ENCODE assay signal across 16 cellular contexts in genomic region chr2:28557389-28558119, GRCh38.
DNase-seq lines count a peak whose midpoint lies in the region; ATAC-seq and TF ChIP-seq lines count a peak whose summit lies in the region.
"Had no signal": no experiment of that assay in that cellular context is flagged by ENCODE, and none has a peak within 500 bp of the region (broad histone marks: within the 10 kb centered on the region; RNA-seq: fewer than 3 reads in every experiment).

No MANE protein-coding gene starts in this region.

- H3K4me3 ChIP-seq in IMR-90 (ENCODE audit: insufficient read depth, low read depth, low read length) (no peak overlapping the region), lung (no peak overlapping the region)

- in situ Hi-C loops in IMR-90 (cut with MboI; ENCODE audit: low sequenced_read_pairs), result no loop called here

- CTCF ChIA-PET in IMR-90 (lab: Yijun Ruan, JAX), result interaction anchor here (2.4 kb wide), 1 partner anchor 9 kb away, joined by 8 read pairs; no protein-coding TSS in a partner anchor

- WGBS in IMR-90 (ENCODE audit: extremely low coverage in 2 of 2, insufficient read length in 1 of 2), 2 experiments, result no CpG with 5 or more reads among the region's 6 CpGs
- 66 to 83% methylated on average over 6 of the region's 6 CpGs for WGBS in lung, 2 donors

- H3K36me3 ChIP-seq in IMR-90 (ENCODE audit: control insufficient read depth, insufficient read depth, low read length) (no peaks in the 10 kb centered on the region), lung (ENCODE audit: control insufficient read depth in 2 of 2, insufficient read depth in 2 of 2, low read length in 2 of 2) (no peaks in the 10 kb centered on the region)

- no peaks in the 10 kb centered on the region for H4K20me1 ChIP-seq in IMR-90 (ENCODE audit: insufficient read depth, low read length)

- TF ChIP-seq CTCF in IMR-90 (conservative IDR thresholded peaks at IDR 0.05; ENCODE audit: low read depth, low read length) (no peak), lung (IDR thresholded peaks at IDR 0.05; ENCODE audit: control extremely low read depth, extremely low read depth) (no peak)

- H2BK20ac ChIP-seq in IMR-90 (ENCODE audit: low read depth, low read length), result no peak overlapping the region

- no peak for TF ChIP-seq POLR2A in IMR-90 (IDR thresholded peaks at IDR 0.05; ENCODE audit: low read depth, low read length)

- no peak overlapping the region for H2BK5ac ChIP-seq in IMR-90 (ENCODE audit: low read depth, low read length, poor library complexity, severe bottlenecking)

- no peak overlapping the region for H3K4me3 Mint-ChIP-seq in stimulated activated naive CD8-positive, alpha-beta T cell treated with anti-CD3 and anti-CD28 coated beads, Interleukin-15, amount 100 ng/mL, for 72 hours
- H3K4me3 Mint-ChIP-seq: CD4-positive, CD25-positive, alpha-beta regulatory T cell had no signal

- H3K4me1 Mint-ChIP-seq in stimulated activated naive CD8-positive, alpha-beta T cell treated with anti-CD3 and anti-CD28 coated beads, Interleukin-15, amount 100 ng/mL, for 72 hours, result no peaks in the 10 kb centered on the region
- H3K4me1 Mint-ChIP-seq: CD4-positive, CD25-positive, alpha-beta regulatory T cell had no signal

- no peak overlapping the region for H3K23ac ChIP-seq in IMR-90 (ENCODE audit: low read depth, low read length)

- H2BK15ac ChIP-seq in IMR-90 (ENCODE audit: low read depth, low read length), result no peak overlapping the region

- no peaks in the 10 kb centered on the region for H3K27me3 Mint-ChIP-seq in stimulated activated naive CD8-positive, alpha-beta T cell treated with anti-CD3 and anti-CD28 coated beads, Interleukin-15, amount 100 ng/mL, for 72 hours
- H3K27me3 Mint-ChIP-seq: CD4-positive, CD25-positive, alpha-beta regulatory T cell had no signal

- H3K14ac ChIP-seq in IMR-90 (replicated peaks; ENCODE audit: low read depth, low read length), result no peak overlapping the region

- no peak overlapping the region for H4K8ac ChIP-seq in IMR-90 (ENCODE audit: low read depth in 2 of 2, low read length in 2 of 2)

- H3K27ac ChIP-seq in IMR-90 (ENCODE audit: insufficient read depth, low read length) (no peak overlapping the region), lung (ENCODE audit: low read depth in 1 of 2, low read length in 1 of 2) (no peak overlapping the region)

- H3K9me3 ChIP-seq in IMR-90 (ENCODE audit: control insufficient read depth, insufficient read depth, low read length) (no peaks in the 10 kb centered on the region), lung (ENCODE audit: control insufficient read depth in 2 of 2, insufficient read depth in 1 of 2, low read length in 1 of 2) (peaks cover 0 to 2% of the 10 kb centered on the region in 2 donors)
- H3K9me3 ChIP-seq: Caco-2 had no signal

- H3K9me3 Mint-ChIP-seq in stimulated activated naive CD8-positive, alpha-beta T cell treated with anti-CD3 and anti-CD28 coated beads, Interleukin-15, amount 100 ng/mL, for 72 hours, result no peaks in the 10 kb centered on the region

- no peak overlapping the region for H3K18ac ChIP-seq in IMR-90 (ENCODE audit: low read depth, low read length)

- BruUV-seq in IMR-90 (replicated peaks; lab: Mats Ljungman, UMichigan), result no TSS peak

- H2BK120ac ChIP-seq in IMR-90 (ENCODE audit: low read depth, low read length), result no peak overlapping the region

- no peak overlapping the region for H2AFZ ChIP-seq in IMR-90 (replicated peaks; ENCODE audit: low read length, poor library complexity)

- intact Hi-C loops in IMR-90 (cut with micrococcal nuclease), result no loop called here

- no peak overlapping the region for H2AK5ac ChIP-seq in IMR-90 (ENCODE audit: low read depth, low read length)

- H3K9me1 ChIP-seq in IMR-90 (ENCODE audit: insufficient read depth, low read length), result 0 out of 2 replicates have a peak, but pooled peaks cover 3% of the 10 kb centered on the region

- H4K5ac ChIP-seq in IMR-90 (ENCODE audit: low read depth, low read length), result no peak overlapping the region

- no peak for TF ChIP-seq RAD21 in IMR-90 (IDR thresholded peaks at IDR 0.05; ENCODE audit: low read length)

- H3K56ac ChIP-seq in IMR-90 (ENCODE audit: extremely low read depth, insufficient read depth, low read length), result no peak overlapping the region

- H3K4me1 ChIP-seq in IMR-90 (ENCODE audit: control insufficient read depth, insufficient read depth, low read length) (no peaks in the 10 kb centered on the region), lung (ENCODE audit: control insufficient read depth in 2 of 2, insufficient read depth in 2 of 2, low read length in 2 of 2) (no peaks in the 10 kb centered on the region)

- H4K91ac ChIP-seq in IMR-90 (ENCODE audit: insufficient read depth, low read depth, low read length), result no peak overlapping the region

- no peaks in the 10 kb centered on the region for H3K79me1 ChIP-seq in IMR-90 (ENCODE audit: low read depth in 1 of 2, low read length in 2 of 2)

- POLR2A ChIA-PET in IMR-90 (lab: Charles Lee; ENCODE audit: unreplicated experiment), result no interaction called here

- H3K4me2 ChIP-seq in IMR-90 (ENCODE audit: low read depth, low read length), result no peak overlapping the region

- ATAC-seq in IMR-90 (ENCODE audit: low read depth) (no peak), lung (ENCODE audit: insufficient read depth, low FRiP score) (peak; percentile 11), HG03520 (IDR thresholded peaks at IDR 0.05; ENCODE audit: unreplicated experiment) (no peak)
- ATAC-seq in stimulated activated naive CD8-positive, alpha-beta T cell treated with anti-CD3 and anti-CD28 coated beads, Interleukin-15, amount 100 ng/mL, for 72 hours, result no peak

- DNase-seq in GF-D8 (lab: John Stamatoyannopoulos, UW) (peak; percentile 57), IMR-90 (no peak), amniotic epithelial cell (ENCODE audit: low read depth) (peak; percentile 96), lung (ENCODE audit: low spot score) (no peak), glomerular visceral epithelial cell (ENCODE audit: extremely low spot score) (no peak)
- DNase-seq in activated CD4-positive, alpha-beta T cell treated with anti-CD3 and anti-CD28 coated beads, Interleukin-2, amount 50 U/mL, for 48 hours, result no peak
- no peak for DNase-seq in stimulated activated naive CD8-positive, alpha-beta T cell treated with anti-CD3 and anti-CD28 coated beads, Interleukin-15, amount 100 ng/mL, for 72 hours
- DNase-seq: ACHN; Caco-2; CD4-positive, CD25-positive, alpha-beta regulatory T cell; DMS153; EL; H7; NCI-H187 treated with DMSO at 0.1 percent for 48 hours; NCI-H748 treated with DMSO at 0.1 percent for 48 hours had no signal

- H3K27me3 ChIP-seq in IMR-90 (ENCODE audit: control insufficient read depth, insufficient read depth, low read length) (no peaks in the 10 kb centered on the region), lung (ENCODE audit: control insufficient read depth, insufficient read depth) (no peaks in the 10 kb centered on the region)

- no peak overlapping the region for H3K27ac Mint-ChIP-seq in stimulated activated naive CD8-positive, alpha-beta T cell treated with anti-CD3 and anti-CD28 coated beads, Interleukin-15, amount 100 ng/mL, for 72 hours
- H3K27ac Mint-ChIP-seq: CD4-positive, CD25-positive, alpha-beta regulatory T cell had no signal

- no peak overlapping the region for H3K4ac ChIP-seq in IMR-90 (ENCODE audit: low read depth, low read length)

- H3K9ac ChIP-seq in IMR-90 (ENCODE audit: low read depth, low read length), result no peak overlapping the region

- peak overlapping the region; percentile 50 for H2AK9ac ChIP-seq in IMR-90 (replicated peaks; ENCODE audit: low read depth, low read length, poor library complexity)

- dilution Hi-C loops in IMR-90 (cut with HindIII; ENCODE audit: low sequenced_read_pairs, unreplicated experiment), result no loop called here

TF ChIP-seq in IMR-90, 13 proteins besides CTCF, POLR2A, EP300 and RAD21:
- TF ChIP-seq BHLHE40 (IDR thresholded peaks at IDR 0.05; ENCODE audit: low read depth, low read length), result no peak
- TF ChIP-seq, protein P1, sequence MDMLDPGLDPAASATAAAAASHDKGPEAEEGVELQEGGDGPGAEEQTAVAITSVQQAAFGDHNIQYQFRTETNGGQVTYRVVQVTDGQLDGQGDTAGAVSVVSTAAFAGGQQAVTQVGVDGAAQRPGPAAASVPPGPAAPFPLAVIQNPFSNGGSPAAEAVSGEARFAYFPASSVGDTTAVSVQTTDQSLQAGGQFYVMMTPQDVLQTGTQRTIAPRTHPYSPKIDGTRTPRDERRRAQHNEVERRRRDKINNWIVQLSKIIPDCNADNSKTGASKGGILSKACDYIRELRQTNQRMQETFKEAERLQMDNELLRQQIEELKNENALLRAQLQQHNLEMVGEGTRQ (IDR thresholded peaks at IDR 0.05; ENCODE audit: low read depth, low read length), result no peak
- no peak for TF ChIP-seq CEBPB (IDR thresholded peaks at IDR 0.05; ENCODE audit: low read depth, low read length)
- TF ChIP-seq CHD1 (IDR thresholded peaks at IDR 0.05; ENCODE audit: low read depth, low read length), result no peak
- TF ChIP-seq SMC3 (IDR thresholded peaks at IDR 0.05; ENCODE audit: low read depth, low read length), result no peak
- TF ChIP-seq MAZ (IDR thresholded peaks at IDR 0.05; ENCODE audit: borderline replicate concordance, low read depth, low read length), result no peak
- TF ChIP-seq ELK1 (IDR thresholded peaks at IDR 0.05; ENCODE audit: borderline replicate concordance, low read depth, low read length), result no peak
- TF ChIP-seq MXI1 (IDR thresholded peaks at IDR 0.05; ENCODE audit: borderline replicate concordance, low read depth, low read length), result no peak
- TF ChIP-seq RCOR1 (IDR thresholded peaks at IDR 0.05; ENCODE audit: insufficient replicate concordance, low read length), result no peak
- TF ChIP-seq FOS (IDR thresholded peaks at IDR 0.05; ENCODE audit: low read depth, low read length), result no peak
- no peak for TF ChIP-seq NFE2L2 (IDR thresholded peaks at IDR 0.05; ENCODE audit: low read depth, low read length)
- TF ChIP-seq RFX5 (IDR thresholded peaks at IDR 0.05; ENCODE audit: low read depth, low read length), result no peak
- TF ChIP-seq MAFK (IDR thresholded peaks at IDR 0.05; ENCODE audit: low read depth, low read length), result no peak

Comparison
In these comparisons a context has a peak if more than half of its experiments do, and no peak if none do; other contexts are left out.
1. DNase-seq: peak in GF-D8 (single experiment) and amniotic epithelial cell (single experiment); none in IMR-90 (single experiment), lung (single experiment), activated CD4-positive, alpha-beta T cell treated with anti-CD3 and anti-CD28 coated beads, Interleukin-2, amount 50 U/mL, for 48 hours (0 of 2), glomerular visceral epithelial cell (single experiment) and stimulated activated naive CD8-positive, alpha-beta T cell treated with anti-CD3 and anti-CD28 coated beads, Interleukin-15, amount 100 ng/mL, for 72 hours (0 of 2).